ENCODE assay signal across 17 cellular contexts in genomic region chrX:97858592-97858991, GRCh38.
DNase-seq lines count a peak whose midpoint lies in the region; ATAC-seq and TF ChIP-seq lines count a peak whose summit lies in the region.
"Had no signal": no experiment of that assay in that cellular context is flagged by ENCODE, and none has a peak within 500 bp of the region (broad histone marks: within the 10 kb centered on the region; RNA-seq: fewer than 3 reads in every experiment).

No MANE protein-coding gene starts in this region.

- H3K27ac Mint-ChIP-seq in HFFc6: peak overlapping the region; percentile 30; the same call in 1 of the 2 replicates
- H3K27ac Mint-ChIP-seq: CD4-positive, alpha-beta memory T cell; H9 had no signal

- H3K27me3 ChIP-seq in effector memory CD4-positive, alpha-beta T cell (replicated peaks; ENCODE audit: control insufficient read depth, insufficient read depth, low read length, poor library complexity, severe bottlenecking): no peaks in the 10 kb centered on the region

- TF ChIP-seq CTCF in HFFc6 (IDR thresholded peaks at IDR 0.05) (no peak), fibroblast of pulmonary artery (IDR thresholded peaks at IDR 0.05; ENCODE audit: low read length, missing control alignments) (no peak)

- no peaks in the 10 kb centered on the region for H3K36me3 ChIP-seq in effector memory CD4-positive, alpha-beta T cell (ENCODE audit: control insufficient read depth, insufficient read depth, low read length)

- no peak overlapping the region for H3K4me3 ChIP-seq in fibroblast of pulmonary artery (replicated peaks; ENCODE audit: low read depth, low read length)
- H3K4me3 ChIP-seq in effector memory CD4-positive, alpha-beta T cell (ENCODE audit: insufficient read depth, low read depth, low read length, poor library complexity, severe bottlenecking): no peak overlapping the region

- no peaks in the 10 kb centered on the region; the same call in 1 of the 2 replicates for H3K27me3 Mint-ChIP-seq in HFFc6 (ENCODE audit: insufficient read depth)
- H3K27me3 Mint-ChIP-seq: CD4-positive, alpha-beta memory T cell had no signal

- DNase-seq in HFFc6 (no peak), astrocyte of the hippocampus (ENCODE audit: low read depth, low spot score) (peak; percentile 25), fibroblast of pulmonary artery (ENCODE audit: low read depth) (peak; percentile 4), non-pigmented ciliary epithelial cell (ENCODE audit: low read depth) (peak; percentile 10), NCI-H446 (lab: John Stamatoyannopoulos, UW) (no peak)
- no peak for DNase-seq in effector memory CD4-positive, alpha-beta T cell
- DNase-seq: Calu3; CD4-positive, alpha-beta memory T cell; DMS53; H9; Karpas-422; NCI-H1105; NCI-H1694 treated with DMSO at 0.1 percent for 48 hours; NCI-H2107; NCI-H226; NCI-H526 treated with DMSO at 0.1 percent for 48 hours had no signal

- H3K4me1 Mint-ChIP-seq in HFFc6 (ENCODE audit: low read depth): peaks cover 47% of the 10 kb centered on the region
- H3K4me1 Mint-ChIP-seq: CD4-positive, alpha-beta memory T cell had no signal

- no peaks in the 10 kb centered on the region for H3K9me3 ChIP-seq in effector memory CD4-positive, alpha-beta T cell (ENCODE audit: control insufficient read depth, low read length)

- no peak overlapping the region for H3K27ac ChIP-seq in effector memory CD4-positive, alpha-beta T cell (ENCODE audit: insufficient read depth, low read length, poor library complexity, severe bottlenecking)

- no peak for ATAC-seq in HG03432 (IDR thresholded peaks at IDR 0.05; ENCODE audit: unreplicated experiment)

- H3K4me3 Mint-ChIP-seq in HFFc6: no peak overlapping the region
- H3K4me3 Mint-ChIP-seq: CD4-positive, alpha-beta memory T cell; H9 had no signal

- no peaks in the 10 kb centered on the region for H3K4me1 ChIP-seq in effector memory CD4-positive, alpha-beta T cell (ENCODE audit: control insufficient read depth, insufficient read depth, low read length, poor library complexity, severe bottlenecking)

- no peaks in the 10 kb centered on the region for H3K36me3 Mint-ChIP-seq in HFFc6 (ENCODE audit: low read depth)
- H3K36me3 Mint-ChIP-seq: CD4-positive, alpha-beta memory T cell had no signal

- no peaks in the 10 kb centered on the region for H3K9me3 Mint-ChIP-seq in HFFc6
- H3K9me3 Mint-ChIP-seq: H9 had no signal

Comparison
In these comparisons a context has a peak if more than half of its experiments do, and no peak if none do; other contexts are left out.
1. DNase-seq: peak in astrocyte of the hippocampus (single experiment), fibroblast of pulmonary artery (single experiment) and non-pigmented ciliary epithelial cell (single experiment); none in HFFc6 (single experiment), effector memory CD4-positive, alpha-beta T cell (0 of 3) and NCI-H446 (0 of 2).